Comparison of ENCODE assay signal across 1 cellular context in the genomic region with DNA sequence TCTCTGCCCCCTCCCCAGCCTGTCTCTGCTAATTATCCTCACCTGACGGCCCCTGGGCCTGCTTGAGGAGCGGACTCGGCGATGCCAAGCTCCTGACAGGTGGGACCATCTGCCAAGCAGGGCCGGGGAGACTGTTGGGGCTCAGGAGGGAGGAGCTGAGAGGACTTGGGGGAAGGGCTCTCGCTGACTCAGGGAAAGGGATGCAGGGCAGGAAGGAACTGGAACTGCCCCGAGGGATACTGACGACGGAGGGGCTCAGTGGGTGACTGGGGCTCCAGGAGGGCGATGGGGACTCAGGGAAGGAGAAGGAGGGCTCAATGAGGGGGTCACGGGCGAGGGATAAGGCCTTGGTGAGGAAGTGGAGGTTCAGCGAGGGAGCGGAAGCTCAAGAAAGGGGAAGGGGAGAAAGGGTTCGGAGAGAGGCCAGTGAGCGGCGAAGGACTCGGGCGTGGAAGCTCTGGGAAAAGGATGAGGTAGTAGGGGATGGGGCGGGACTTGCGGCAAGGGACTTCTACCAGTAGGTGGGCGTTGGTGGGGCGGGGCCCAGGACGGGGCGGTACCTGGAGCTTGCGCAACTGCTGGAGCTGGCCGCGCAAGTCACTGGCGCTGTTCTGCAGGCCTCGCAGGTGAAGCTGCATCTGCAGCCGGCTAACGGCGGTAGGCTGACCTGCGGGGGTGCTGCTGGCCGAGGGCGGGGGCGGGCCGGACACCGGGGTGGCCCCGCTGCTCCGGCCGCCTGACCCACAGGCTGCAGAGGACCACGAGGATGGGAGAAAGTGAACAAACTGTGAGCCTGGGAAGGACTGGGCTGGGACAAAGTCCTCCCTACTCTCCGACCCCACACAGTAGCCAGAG.
A peak's percentile ranks its signal among the peaks of the same experiment; 100 is the strongest.
TF ChIP-seq lines count a peak whose summit lies in the region.

No MANE protein-coding gene starts in this region.

TF ChIP-seq in A549, 52 proteins besides CTCF, POLR2A, EP300 and RAD21 (continued from another document):
- TF ChIP-seq ZSCAN20 (CRISPR knock-in tag; IDR thresholded peaks at IDR 0.05): no peak
- TF ChIP-seq NR3C1 (IDR thresholded peaks at IDR 0.05): no peak
- no peak for TF ChIP-seq CHD2 (IDR thresholded peaks at IDR 0.05; ENCODE audit: low read length, partially characterized antibody)
- no peak for TF ChIP-seq NFE2L2 (conservative IDR thresholded peaks at IDR 0.05; ENCODE audit: low read length)
- no peak for TF ChIP-seq HOXB13 (CRISPR knock-in tag; IDR thresholded peaks at IDR 0.05; ENCODE audit: low read depth)
- TF ChIP-seq, protein P1, sequence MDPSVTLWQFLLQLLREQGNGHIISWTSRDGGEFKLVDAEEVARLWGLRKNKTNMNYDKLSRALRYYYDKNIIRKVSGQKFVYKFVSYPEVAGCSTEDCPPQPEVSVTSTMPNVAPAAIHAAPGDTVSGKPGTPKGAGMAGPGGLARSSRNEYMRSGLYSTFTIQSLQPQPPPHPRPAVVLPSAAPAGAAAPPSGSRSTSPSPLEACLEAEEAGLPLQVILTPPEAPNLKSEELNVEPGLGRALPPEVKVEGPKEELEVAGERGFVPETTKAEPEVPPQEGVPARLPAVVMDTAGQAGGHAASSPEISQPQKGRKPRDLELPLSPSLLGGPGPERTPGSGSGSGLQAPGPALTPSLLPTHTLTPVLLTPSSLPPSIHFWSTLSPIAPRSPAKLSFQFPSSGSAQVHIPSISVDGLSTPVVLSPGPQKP (IDR thresholded peaks at IDR 0.05; ENCODE audit: low read depth, low read length): no peak
- no peak for TF ChIP-seq PBX3 (IDR thresholded peaks at IDR 0.05)
- TF ChIP-seq TFCP2L1 (CRISPR knock-in tag; IDR thresholded peaks at IDR 0.05): no peak
- peak; percentile 80 for TF ChIP-seq MAFK (IDR thresholded peaks at IDR 0.05; ENCODE audit: partially characterized antibody)
- TF ChIP-seq E2F6 (IDR thresholded peaks at IDR 0.05; ENCODE audit: borderline replicate concordance, low read depth): peak; percentile 68; the same call in 1 of the 2 replicates
- no peak for TF ChIP-seq HDAC2 (IDR thresholded peaks at IDR 0.05)
- TF ChIP-seq RNF2 (IDR thresholded peaks at IDR 0.05; ENCODE audit: borderline replicate concordance, low read depth): no peak
- no peak for TF ChIP-seq KDM5A (IDR thresholded peaks at IDR 0.05)
- TF ChIP-seq MAX (IDR thresholded peaks at IDR 0.05): peak; percentile 78
- no peak for TF ChIP-seq CBX8 (IDR thresholded peaks at IDR 0.05)
- no peak for TF ChIP-seq EHMT2 (IDR thresholded peaks at IDR 0.05; ENCODE audit: low read depth)
- no peak for TF ChIP-seq PHF8 (IDR thresholded peaks at IDR 0.05; ENCODE audit: borderline replicate concordance, low read depth)
- no peak for TF ChIP-seq ZFP36 (IDR thresholded peaks at IDR 0.05; ENCODE audit: borderline replicate concordance, partially characterized antibody)
- no peak for TF ChIP-seq MAZ (IDR thresholded peaks at IDR 0.05; ENCODE audit: borderline replicate concordance, low read depth, low read length)
- no peak for TF ChIP-seq FOSB (CRISPR knock-in tag; IDR thresholded peaks at IDR 0.05)
- no peak for TF ChIP-seq JUNB (IDR thresholded peaks at IDR 0.05)
- TF ChIP-seq, protein P2, sequence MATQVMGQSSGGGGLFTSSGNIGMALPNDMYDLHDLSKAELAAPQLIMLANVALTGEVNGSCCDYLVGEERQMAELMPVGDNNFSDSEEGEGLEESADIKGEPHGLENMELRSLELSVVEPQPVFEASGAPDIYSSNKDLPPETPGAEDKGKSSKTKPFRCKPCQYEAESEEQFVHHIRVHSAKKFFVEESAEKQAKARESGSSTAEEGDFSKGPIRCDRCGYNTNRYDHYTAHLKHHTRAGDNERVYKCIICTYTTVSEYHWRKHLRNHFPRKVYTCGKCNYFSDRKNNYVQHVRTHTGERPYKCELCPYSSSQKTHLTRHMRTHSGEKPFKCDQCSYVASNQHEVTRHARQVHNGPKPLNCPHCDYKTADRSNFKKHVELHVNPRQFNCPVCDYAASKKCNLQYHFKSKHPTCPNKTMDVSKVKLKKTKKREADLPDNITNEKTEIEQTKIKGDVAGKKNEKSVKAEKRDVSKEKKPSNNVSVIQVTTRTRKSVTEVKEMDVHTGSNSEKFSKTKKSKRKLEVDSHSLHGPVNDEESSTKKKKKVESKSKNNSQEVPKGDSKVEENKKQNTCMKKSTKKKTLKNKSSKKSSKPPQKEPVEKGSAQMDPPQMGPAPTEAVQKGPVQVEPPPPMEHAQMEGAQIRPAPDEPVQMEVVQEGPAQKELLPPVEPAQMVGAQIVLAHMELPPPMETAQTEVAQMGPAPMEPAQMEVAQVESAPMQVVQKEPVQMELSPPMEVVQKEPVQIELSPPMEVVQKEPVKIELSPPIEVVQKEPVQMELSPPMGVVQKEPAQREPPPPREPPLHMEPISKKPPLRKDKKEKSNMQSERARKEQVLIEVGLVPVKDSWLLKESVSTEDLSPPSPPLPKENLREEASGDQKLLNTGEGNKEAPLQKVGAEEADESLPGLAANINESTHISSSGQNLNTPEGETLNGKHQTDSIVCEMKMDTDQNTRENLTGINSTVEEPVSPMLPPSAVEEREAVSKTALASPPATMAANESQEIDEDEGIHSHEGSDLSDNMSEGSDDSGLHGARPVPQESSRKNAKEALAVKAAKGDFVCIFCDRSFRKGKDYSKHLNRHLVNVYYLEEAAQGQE (IDR thresholded peaks at IDR 0.05): no peak
- TF ChIP-seq HMGXB4 (CRISPR knock-in tag; IDR thresholded peaks at IDR 0.05; ENCODE audit: borderline replicate concordance): no peak
- TF ChIP-seq EHF (CRISPR knock-in tag; IDR thresholded peaks at IDR 0.05): no peak
- no peak for TF ChIP-seq TP53 (CRISPR knock-in tag; IDR thresholded peaks at IDR 0.05)
- no peak for TF ChIP-seq SMC3 (IDR thresholded peaks at IDR 0.05)
- no peak for TF ChIP-seq POLR2AphosphoS2 (conservative IDR thresholded peaks at IDR 0.05; ENCODE audit: low read length)
- no peak for TF ChIP-seq SREBF2 (IDR thresholded peaks at IDR 0.05)
- TF ChIP-seq ZNF302 (CRISPR knock-in tag; IDR thresholded peaks at IDR 0.05): no peak
- TF ChIP-seq ESRRA (IDR thresholded peaks at IDR 0.05; ENCODE audit: borderline replicate concordance, low read length): no peak
- no peak for TF ChIP-seq RCOR1 (IDR thresholded peaks at IDR 0.05; ENCODE audit: low read depth, low read length)
- TF ChIP-seq HOXA7 (CRISPR knock-in tag; IDR thresholded peaks at IDR 0.05): no peak
